ENCODE assay signal across 34 cellular contexts in genomic region chr19:50701367-50701985, GRCh38. TPM values are rescaled to one million over a fixed set of nuclear protein-coding genes. Genes with fewer than 3 reads are reported as not detected.
"Had no signal": no experiment of that assay in that cellular context is flagged by ENCODE, and none has a peak within 500 bp of the region (broad histone marks: within the 10 kb centered on the region; RNA-seq: fewer than 3 reads in every experiment).

No MANE protein-coding gene starts in this region.

- H3K4me3 ChIP-seq: adrenal gland, ascending aorta, cardiac muscle cell had no signal

- H3K4me1 ChIP-seq: adrenal gland, ascending aorta had no signal

- DNase-seq: activated B cell treated with CpG ODN at 0.5 μM for 24 hours; activated CD4-positive, alpha-beta memory T cell treated with anti-CD3 and anti-CD28 coated beads for 36 hours; activated CD4-positive, alpha-beta T cell treated with anti-CD3 and anti-CD28 coated beads for 4 hours; activated CD4-positive, alpha-beta T cell treated with anti-CD3 and anti-CD28 coated beads, Interleukin-2, amount 10 ng/mL, durations not matched to agents 24 days and 14 days; activated CD4-positive, alpha-beta T cell treated with anti-CD3 and anti-CD28 coated beads, Interleukin-2, amount 50 U/mL, for 1 hour; activated CD4-positive, alpha-beta T cell treated with anti-CD3 and anti-CD28 coated beads, Interleukin-2, amount 50 U/mL, for 4 hours; activated CD4-positive, CD25-positive, alpha-beta regulatory T cell treated with anti-CD3 and anti-CD28 coated beads, Interleukin-2, amount 50 U/mL, for 72 hours; activated CD8-positive, alpha-beta memory T cell treated with anti-CD3 and anti-CD28 coated beads, Interleukin-2, amount 50 U/mL, for 4 hours; activated CD8-positive, alpha-beta T cell treated with anti-CD3 and anti-CD28 coated beads for 36 hours; activated effector memory CD4-positive, alpha-beta T cell treated with anti-CD3 and anti-CD28 coated beads, Interleukin-2, amount 50 U/mL, for 16 hours; activated gamma-delta T cell treated with Interleukin-2 at 50 U/mL for 16 hours; activated naive CD4-positive, alpha-beta T cell; activated naive CD4-positive, alpha-beta T cell treated with anti-CD3 and anti-CD28 coated beads for 36 hours; activated naive CD4-positive, alpha-beta T cell treated with anti-CD3 and anti-CD28 coated beads, Interleukin-2, amount 50 U/mL, for 16 hours; activated naive CD8-positive, alpha-beta T cell treated with anti-CD3 and anti-CD28 coated beads for 36 hours; activated T-cell treated with anti-CD3 and anti-CD28 coated beads for 4 hours; activated T-cell treated with anti-CD3 and anti-CD28 coated beads, Interleukin-2, amount 50 U/mL, for 1 hour; activated T-cell treated with anti-CD3 and anti-CD28 coated beads, Interleukin-2, amount 50 U/mL, for 4 hours; activated T-cell treated with anti-CD3 and anti-CD28 coated beads, Interleukin-2, amount 50 U/mL, for 72 hours; adrenal gland; amygdala; anterior cingulate cortex; caudate nucleus; cerebellar nuclear complex; T-helper 1 cell; T-helper 2 cell; T-helper 9 cell had no signal

- H3K27ac ChIP-seq: adrenal gland, ascending aorta, cardiac muscle cell, VCaP had no signal

- H3K9me3 ChIP-seq: adrenal gland, ascending aorta had no signal

- H3K36me3 ChIP-seq: adrenal gland, ascending aorta, cardiac muscle cell had no signal

- H3K27me3 ChIP-seq: adrenal gland, ascending aorta had no signal

RNA-seq across cellular contexts. Expression of gene SHANK1, which starts 18.1 kb away (rescaled TPM):
- total RNA-seq: activated B cell treated with CpG ODN at 0.5 μM for 24 hours; activated CD4-positive, alpha-beta memory T cell treated with anti-CD3 and anti-CD28 coated beads for 36 hours; activated CD4-positive, alpha-beta T cell treated with anti-CD3 and anti-CD28 coated beads, Interleukin-2, amount 10 ng/mL, durations not matched to agents 24 days and 14 days; activated CD8-positive, alpha-beta memory T cell treated with anti-CD3 and anti-CD28 coated beads for 36 hours; activated naive CD4-positive, alpha-beta T cell treated with anti-CD3 and anti-CD28 coated beads for 36 hours; activated T-helper 1 cell treated with anti-CD3 and anti-CD28 coated beads, Interleukin-12 subunit alpha, Interleukin-12 subunit beta, Interleukin-2, Interleukin-4 antibody, amounts not matched to agents 30 ng/mL and 10 ng/mL and 1 ng/mL, durations not matched to agents 14 hours and 24 hours and 36 hours; activated T-helper 17 cell treated with anti-CD3 and anti-CD28 coated beads, Interleukin-2, amount 50 U/mL, for 72 hours; bronchial epithelial cell had no signal

RNA-seq across cellular contexts. Expression of gene CLEC11A, which starts 21.7 kb away (rescaled TPM):
- total RNA-seq: ascending aorta had no signal

RNA-seq across cellular contexts. Expression of gene C19orf81, which starts 52.2 kb away (rescaled TPM):
- total RNA-seq: activated B cell treated with CpG ODN at 0.5 μM for 24 hours; activated T-helper 1 cell treated with anti-CD3 and anti-CD28 coated beads, Interleukin-12 subunit alpha, Interleukin-12 subunit beta, Interleukin-2, Interleukin-4 antibody, amounts not matched to agents 30 ng/mL and 10 ng/mL and 1 ng/mL, durations not matched to agents 14 hours and 24 hours and 36 hours; activated T-helper 17 cell treated with anti-CD3 and anti-CD28 coated beads, Interleukin-2, amount 50 U/mL, for 72 hours; ascending aorta; bronchial epithelial cell had no signal
